ENCODE assay signal across 8 cellular contexts in genomic region chr15:63157891-63158431, GRCh38. TPM values are rescaled to one million over a fixed set of nuclear protein-coding genes. Genes with fewer than 3 reads are reported as not detected.
DNase-seq lines count a peak whose midpoint lies in the region; ATAC-seq, FAIRE-seq and TF ChIP-seq lines count a peak whose summit lies in the region.

No MANE protein-coding gene starts in this region.

- peak; percentile 42 for TF ChIP-seq CTCF in BJ (IDR thresholded peaks at IDR 0.05; ENCODE audit: insufficient read depth, low read depth, low read length)
- peak in 1 of 4 donors; percentile 9 for TF ChIP-seq CTCF in right lobe of liver (IDR thresholded peaks at IDR 0.05)

- H3K27ac ChIP-seq in duodenal mucosa (ENCODE audit: low read depth, low read length) (peak overlapping the region; percentile 85), right lobe of liver (peak overlapping the region; percentile 87 to 97 (median 95))

- no peak for TF ChIP-seq POLR2A in right lobe of liver (IDR thresholded peaks at IDR 0.05)

- POLR2A ChIA-PET in BJ (lab: Charles Lee) = interaction anchor here (1.0 kb wide), 1 partner anchor 55 kb away, joined by 3 read pairs; no protein-coding TSS in a partner anchor

- H3K27me3 ChIP-seq in BJ (ENCODE audit: control insufficient read depth, insufficient read depth, low read length) (no peaks in the 10 kb centered on the region), duodenal mucosa (ENCODE audit: control insufficient read depth in 1 of 2, insufficient read depth in 2 of 2, low read length in 2 of 2) (no peaks in the 10 kb centered on the region), right lobe of liver (no peaks in the 10 kb centered on the region)

- CTCF ChIA-PET in BJ (lab: Yijun Ruan, JAX) = interaction anchor here (1.4 to 1.6 kb wide), 2 partner anchors 17 to 63 kb away, joined by 3 to 4 read pairs; no protein-coding TSS in a partner anchor

- H3K36me3 ChIP-seq in BJ (ENCODE audit: control insufficient read depth, insufficient read depth, low read length) (peaks cover 2% of the 10 kb centered on the region), duodenal mucosa (ENCODE audit: control insufficient read depth in 1 of 2, insufficient read depth in 2 of 2, low read length in 2 of 2) (peaks cover 4 to 12% of the 10 kb centered on the region in 2 donors), right lobe of liver (peaks cover 2 to 22% (median 5%) of the 10 kb centered on the region in 4 donors)

- WGBS in right lobe of liver (ENCODE audit: insufficient coverage, low coverage, low lambda C conversion rate, missing lambda C conversion rate) = 7% methylated on average over 18 of the region's 18 CpGs

- peak overlapping the region; percentile 95 to 96 for H3K9ac ChIP-seq in duodenal mucosa (ENCODE audit: low read depth in 1 of 2, low read length in 2 of 2)

- intact Hi-C loops in right lobe of liver (cut with DNase I) = no loop called here

- H3K9me3 ChIP-seq in duodenal mucosa (ENCODE audit: control insufficient read depth in 1 of 2, low read length in 2 of 2) (no peaks in the 10 kb centered on the region), right lobe of liver (no peaks in the 10 kb centered on the region)

- peaks cover 4 to 5% of the 10 kb centered on the region in 2 donors for H3K4me1 ChIP-seq in duodenal mucosa (ENCODE audit: control insufficient read depth in 1 of 2, insufficient read depth in 2 of 2, low read length in 2 of 2)
- peaks cover 0 to 9% (median 4%) of the 10 kb centered on the region in 4 donors for H3K4me1 ChIP-seq in right lobe of liver

- ATAC-seq in HG03439 (IDR thresholded peaks at IDR 0.05; ENCODE audit: unreplicated experiment) = peak; percentile 20
- ATAC-seq in right lobe of liver = peak; percentile 42 to 51 (median 50)

- DNase-seq in BJ (ENCODE audit: low read depth) (peak; percentile 40), GM18507 (ENCODE audit: extremely low spot score, insufficient read length, low read depth) (no peak), SW480 (ENCODE audit: low spot score) (peak; percentile 48), right lobe of liver (no peak), stromal cell of bone marrow (ENCODE audit: low read depth) (peak; percentile 75), DMS153 treated with DMSO at 0.1 percent for 48 hours (lab: John Stamatoyannopoulos, UW; ENCODE audit: unreplicated experiment) (no peak)

- peak; percentile 51 for FAIRE-seq in GM18507 (lab: Jason Lieb, UNC)

- H3K4me3 ChIP-seq in BJ (ENCODE audit: low read depth, low read length) (peak overlapping the region; percentile 66), duodenal mucosa (ENCODE audit: low read depth in 1 of 2, low read length in 2 of 2) (peak overlapping the region; percentile 85 to 92), right lobe of liver (peak overlapping the region; percentile 77 to 88 (median 85))

RNA-seq across cellular contexts. Expression of gene RPS27L, which starts 0.7 kb away (rescaled TPM):
- polyA plus RNA-seq in BJ (2011; rRNA removed) = 171 and 490 TPM in 2 replicates
- polyA minus RNA-seq in BJ (2011; rRNA and poly(A)+ RNA removed) = 26.8 and 38.4 TPM in 2 replicates
- 100 to 1,000 TPM in 3 of 6 experiments, 10 to 100 TPM in 3; 63.9 to 115 (median 99.8) TPM for total RNA-seq in right lobe of liver

RNA-seq across cellular contexts. Expression of gene RAB8B, which starts 31.4 kb away (rescaled TPM):
- polyA plus RNA-seq in BJ (2011; rRNA removed) = 16.4 and 39.7 TPM in 2 replicates
- 10.7 and 16.4 TPM in 2 replicates for polyA minus RNA-seq in BJ (2011; rRNA and poly(A)+ RNA removed)
- 10 to 100 TPM in 4 of 6 experiments, 1 to 10 TPM in 2; 5.8 to 50.7 (median 14.3) TPM for total RNA-seq in right lobe of liver

RNA-seq across cellular contexts. Expression of gene LACTB, which starts 36.3 kb away (rescaled TPM):
- 8.1 and 19.8 TPM in 2 replicates for polyA plus RNA-seq in BJ (2011; rRNA removed)
- 3.2 and 3.3 TPM in 2 replicates for polyA minus RNA-seq in BJ (2011; rRNA and poly(A)+ RNA removed)
- 10 to 100 TPM; 16.4 to 34.8 (median 21.5) TPM for total RNA-seq in right lobe of liver

Comparison
In these comparisons a context has a peak if more than half of its experiments do, and no peak if none do; other contexts are left out.
1. DNase-seq: peak in BJ (single experiment), SW480 (single experiment) and stromal cell of bone marrow (single experiment); none in GM18507 (single experiment), right lobe of liver (0 of 3) and DMS153 treated with DMSO at 0.1 percent for 48 hours (single experiment).
2. Peak in every context shown above with its lines, with median percentiles within 50 percentile points of each other: H3K4me3 ChIP-seq.